Comparison of ENCODE assay signal across 14 cellular contexts in the genomic region with DNA sequence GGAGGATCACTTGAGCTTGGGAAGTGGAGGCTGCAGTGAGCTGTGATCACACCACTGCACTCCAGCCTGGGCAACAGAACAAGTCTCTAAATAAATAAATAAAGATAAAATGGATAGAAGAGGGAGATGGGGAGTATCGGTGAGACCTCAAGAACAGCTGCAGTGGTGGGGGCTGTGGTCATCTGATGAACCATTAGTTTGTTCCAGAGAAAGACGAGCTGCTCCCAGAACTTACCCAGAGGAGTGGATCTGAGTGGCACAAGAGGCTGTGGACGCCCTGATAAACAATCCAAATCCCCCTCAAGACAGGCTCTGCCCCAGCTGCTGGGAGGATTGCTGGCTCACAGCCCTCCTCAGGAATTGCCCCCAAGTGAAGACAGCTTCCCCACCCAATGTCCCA. TPM values are rescaled to one million over a fixed set of nuclear protein-coding genes. Genes with fewer than 3 reads are reported as not detected.
DNase-seq lines count a peak whose midpoint lies in the region; ATAC-seq and TF ChIP-seq lines count a peak whose summit lies in the region.
"Had no signal": no experiment of that assay in that cellular context is flagged by ENCODE, and none has a peak within 500 bp of the region (broad histone marks: within the 10 kb centered on the region; RNA-seq: fewer than 3 reads in every experiment).

No MANE protein-coding gene starts in this region.

- no peaks in the 10 kb centered on the region for H3K9me3 Mint-ChIP-seq in stimulated activated naive B cell treated with anti-CD40 and anti-IgM and Interleukin-4, amounts not matched to agents 10 μg/mL and 1 μg/mL and 100 μg/mL, for 72 hours
- H3K9me3 Mint-ChIP-seq: CD8-positive, alpha-beta T cell had no signal

- WGBS in psoas muscle, 3 donors = 40 to 67% (median 42%) methylated on average over 3 of the region's 3 CpGs

- intact Hi-C loops in psoas muscle (cut with DNase I) = no loop called here

- peaks cover 20% of the 10 kb centered on the region for H3K4me1 ChIP-seq in SJCRH30
- H3K4me1 ChIP-seq in psoas muscle = peaks cover 47% of the 10 kb centered on the region
- H3K4me1 ChIP-seq: A549, HAP-1 had no signal

- peaks cover 7 to 21% of the 10 kb centered on the region in 2 donors for H3K36me3 Mint-ChIP-seq in stimulated activated naive B cell treated with anti-CD40 and anti-IgM and Interleukin-4, amounts not matched to agents 10 μg/mL and 1 μg/mL and 100 μg/mL, for 72 hours

- no peak for ATAC-seq in psoas muscle
- no peak for ATAC-seq in stimulated activated naive B cell treated with anti-CD40 and anti-IgM and Interleukin-4, amounts not matched to agents 10 μg/mL and 1 μg/mL and 100 μg/mL, for 72 hours (replicated peaks)
- ATAC-seq: CD8-positive, alpha-beta T cell had no signal

- no peak for TF ChIP-seq CTCF in psoas muscle (IDR thresholded peaks at IDR 0.05)

- H3K4me3 ChIP-seq in SJCRH30 (no peak overlapping the region), psoas muscle (peak overlapping the region; percentile 47)
- H3K4me3 ChIP-seq: A549, HAP-1 had no signal

- DNase-seq in LHCN-M2 (ENCODE audit: low read depth) (peak; percentile 71), SJCRH30 (peak; percentile 90 to 94), psoas muscle (no peak), germinal center (ENCODE audit: low spot score) (no peak), NCI-H2029 (lab: John Stamatoyannopoulos, UW) (no peak), NCI-H446 (lab: John Stamatoyannopoulos, UW) (no peak)
- DNase-seq in stimulated activated naive B cell treated with anti-CD40 and anti-IgM and Interleukin-4, amounts not matched to agents 10 μg/mL and 1 μg/mL and 100 μg/mL, for 72 hours = no peak
- DNase-seq: CD8-positive, alpha-beta T cell; COR-L47; DMS153; GF-D8 had no signal

- H3K4me3 Mint-ChIP-seq in stimulated activated naive B cell treated with anti-CD40 and anti-IgM and Interleukin-4, amounts not matched to agents 10 μg/mL and 1 μg/mL and 100 μg/mL, for 72 hours = no peak overlapping the region
- H3K4me3 Mint-ChIP-seq: CD14-positive monocyte; CD8-positive, alpha-beta T cell had no signal

- H3K27ac ChIP-seq in SJCRH30 = peak overlapping the region; percentile 36
- H3K27ac ChIP-seq in psoas muscle = peak overlapping the region; percentile 85
- H3K27ac ChIP-seq: A549 had no signal

- H3K27ac Mint-ChIP-seq in stimulated activated naive B cell treated with anti-CD40 and anti-IgM and Interleukin-4, amounts not matched to agents 10 μg/mL and 1 μg/mL and 100 μg/mL, for 72 hours = peak overlapping the region; percentile 9
- H3K27ac Mint-ChIP-seq: CD8-positive, alpha-beta T cell had no signal

- H3K36me3 ChIP-seq in SJCRH30 (no peaks in the 10 kb centered on the region), psoas muscle (ENCODE audit: insufficient read depth in 1 of 2, low read depth in 1 of 2) (no peaks in the 10 kb centered on the region)
- H3K36me3 ChIP-seq: HAP-1 had no signal

- H3K27me3 Mint-ChIP-seq in stimulated activated naive B cell treated with anti-CD40 and anti-IgM and Interleukin-4, amounts not matched to agents 10 μg/mL and 1 μg/mL and 100 μg/mL, for 72 hours = no peaks in the 10 kb centered on the region

- peaks cover 26 to 39% of the 10 kb centered on the region in 2 donors for H3K4me1 Mint-ChIP-seq in stimulated activated naive B cell treated with anti-CD40 and anti-IgM and Interleukin-4, amounts not matched to agents 10 μg/mL and 1 μg/mL and 100 μg/mL, for 72 hours

- H3K27me3 ChIP-seq in SJCRH30 (no peaks in the 10 kb centered on the region), psoas muscle (ENCODE audit: insufficient read depth in 3 of 3, low read length in 2 of 3) (no peaks in the 10 kb centered on the region)

- H3K9me3 ChIP-seq in SJCRH30 (replicated peaks) (no peaks in the 10 kb centered on the region), psoas muscle (no peaks in the 10 kb centered on the region)
- H3K9me3 ChIP-seq: A549, HAP-1 had no signal

RNA-seq across cellular contexts. Expression of a gene that starts 26.7 kb away (rescaled TPM):
- 28.7 and 34.6 TPM in 2 replicates for total RNA-seq in LHCN-M2 (2014; rRNA removed)
- 33.5 TPM for polyA plus RNA-seq in LHCN-M2 (2012)
- total RNA-seq in SJCRH30 (2014; rRNA removed; shearing (Covaris generic)) = 16.2 and 17.9 TPM in 2 replicates
- total RNA-seq in psoas muscle = 10 to 100 TPM; 23.1 to 33.0 (median 28.3) TPM
- polyA plus RNA-seq in psoas muscle = 10 to 100 TPM; 18.1 to 39.9 (median 21.2) TPM

RNA-seq across cellular contexts. Expression of a gene that starts 26.9 kb away (rescaled TPM):
- total RNA-seq in LHCN-M2 (2014; rRNA removed) = 110 and 112 TPM in 2 replicates
- 44.5 TPM for polyA plus RNA-seq in LHCN-M2 (2012)
- 59.2 and 59.9 TPM in 2 replicates for total RNA-seq in SJCRH30 (2014; rRNA removed; shearing (Covaris generic))
- total RNA-seq in psoas muscle = 10 to 100 TPM; 44.0 to 61.0 (median 56.5) TPM
- polyA plus RNA-seq in psoas muscle = 10 to 100 TPM; 36.8 to 91.6 (median 80.5) TPM

RNA-seq across cellular contexts. Expression of a gene that starts 30.5 kb away (rescaled TPM):
- total RNA-seq in LHCN-M2 (2014; rRNA removed) (168 and 171 TPM in 2 replicates), psoas muscle (100 to 1,000 TPM; 162 to 290 (median 231) TPM)
- 59.5 TPM for polyA plus RNA-seq in LHCN-M2 (2012)
- total RNA-seq in SJCRH30 (2014; rRNA removed; shearing (Covaris generic)) = 232 and 243 TPM in 2 replicates
- polyA plus RNA-seq in psoas muscle = 100 to 1,000 TPM; 111 to 472 (median 125) TPM

Comparison
In these comparisons a context has a peak if more than half of its experiments do, and no peak if none do; other contexts are left out.
1. DNase-seq: peak in LHCN-M2 (single experiment) and SJCRH30 (2 of 2); none in psoas muscle (0 of 2), stimulated activated naive B cell treated with anti-CD40 and anti-IgM and Interleukin-4, amounts not matched to agents 10 μg/mL and 1 μg/mL and 100 μg/mL, for 72 hours (single experiment), germinal center (single experiment), NCI-H2029 (single experiment) and NCI-H446 (0 of 2).